30 cellular contexts compared by ENCODE assay signal in the genomic region with DNA sequence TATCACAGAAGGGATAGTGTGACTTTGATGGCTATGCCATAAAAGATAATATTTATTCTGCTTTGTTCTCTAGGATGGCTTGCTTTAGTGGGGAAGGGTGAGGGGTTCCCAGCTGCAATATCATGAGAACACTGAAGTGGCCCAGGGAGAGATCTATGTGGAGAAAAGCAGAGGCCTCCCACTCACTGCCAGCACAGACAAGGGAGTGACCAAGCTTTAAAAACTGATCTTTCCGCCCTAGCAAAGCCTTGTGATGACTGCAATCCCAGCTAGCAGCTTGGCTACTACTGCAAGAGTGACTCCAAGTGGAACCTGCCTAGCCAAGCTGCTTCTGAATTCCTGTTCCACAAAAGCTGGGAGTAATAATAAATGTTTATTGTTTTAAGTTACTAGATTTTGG.
"Had no signal": no experiment of that assay in that cellular context is flagged by ENCODE, and none has a peak within 500 bp of the region (broad histone marks: within the 10 kb centered on the region; RNA-seq: fewer than 3 reads in every experiment).

No MANE protein-coding gene starts in this region.

- H3K4me2 ChIP-seq: neural progenitor cell, smooth muscle cell had no signal

- H3K36me3 ChIP-seq: neural progenitor cell, ovary, spleen, suprapubic skin, tibial artery, transverse colon, upper lobe of right lung, uterus had no signal

- H3K9me3 Mint-ChIP-seq: naive thymus-derived CD8-positive, alpha-beta T cell; natural killer cell treated with Interleukin-12 subunit alpha and Interleukin-12 subunit beta and Interleukin-15 and Interleukin-18, amount 100 ng/mL, for 72 hours; neural progenitor cell; stimulated activated memory B cell treated with anti-CD40 and anti-IgM and Interleukin-4, amounts not matched to agents 10 μg/mL and 1 μg/mL and 100 μg/mL, for 72 hours; stimulated activated naive CD8-positive, alpha-beta T cell treated with anti-CD3 and anti-CD28 coated beads, Interleukin-15, amount 100 ng/mL, for 72 hours; type B pancreatic cell had no signal

- H2AFZ ChIP-seq: neural progenitor cell, parathyroid adenoma had no signal

- H3K36me3 Mint-ChIP-seq: naive thymus-derived CD8-positive, alpha-beta T cell; natural killer cell treated with Interleukin-12 subunit alpha and Interleukin-12 subunit beta and Interleukin-15 and Interleukin-18, amount 100 ng/mL, for 72 hours; neural progenitor cell; stimulated activated memory B cell treated with anti-CD40 and anti-IgM and Interleukin-4, amounts not matched to agents 10 μg/mL and 1 μg/mL and 100 μg/mL, for 72 hours; type B pancreatic cell had no signal

- H3K9me3 ChIP-seq: psoas muscle, spleen, suprapubic skin, testis, tibial artery, transverse colon, upper lobe of right lung, uterus had no signal

- H3K4me1 Mint-ChIP-seq: naive thymus-derived CD8-positive, alpha-beta T cell; neural progenitor cell; stimulated activated naive CD8-positive, alpha-beta T cell treated with anti-CD3 and anti-CD28 coated beads, Interleukin-15, amount 100 ng/mL, for 72 hours had no signal

- H3K27me3 ChIP-seq: neural progenitor cell, ovary, spleen, suprapubic skin, testis, transverse colon, upper lobe of right lung, uterus had no signal

- H3K27me3 Mint-ChIP-seq: progenitor cell of endocrine pancreas; stimulated activated memory B cell treated with anti-CD40 and anti-IgM and Interleukin-4, amounts not matched to agents 10 μg/mL and 1 μg/mL and 100 μg/mL, for 72 hours had no signal

- H3K4me3 ChIP-seq: neural progenitor cell, ovary, psoas muscle, skin epidermis, smooth muscle cell, spleen, suprapubic skin, testis, tibial artery, transverse colon, upper lobe of right lung, uterus had no signal

- H3K79me2 ChIP-seq: parathyroid adenoma had no signal

- H3K9ac ChIP-seq: neural progenitor cell, parathyroid adenoma had no signal

- H3K27ac Mint-ChIP-seq: naive thymus-derived CD8-positive, alpha-beta T cell; natural killer cell treated with Interleukin-12 subunit alpha and Interleukin-12 subunit beta and Interleukin-15 and Interleukin-18, amount 100 ng/mL, for 72 hours; neural progenitor cell; progenitor cell of endocrine pancreas; stimulated activated memory B cell treated with anti-CD40 and anti-IgM and Interleukin-4, amounts not matched to agents 10 μg/mL and 1 μg/mL and 100 μg/mL, for 72 hours; stimulated activated naive CD8-positive, alpha-beta T cell treated with anti-CD3 and anti-CD28 coated beads, Interleukin-15, amount 100 ng/mL, for 72 hours; type B pancreatic cell had no signal

- DNase-seq: naive thymus-derived CD8-positive, alpha-beta T cell; occipital lobe; ovary; posterior cingulate gyrus; psoas muscle; right cardiac atrium; spleen; stimulated activated CD4-positive, alpha-beta T cell treated with anti-CD3 and anti-CD28 coated beads, Interleukin-12 subunit alpha, Interleukin-12 subunit beta, amount 100 ng/mL, for 4 hours; stimulated activated CD4-positive, alpha-beta T cell treated with anti-CD3 and anti-CD28 coated beads, Interleukin-1b, Interleukin-23, amount 100 ng/mL, for 48 hours; stimulated activated CD4-positive, alpha-beta T cell treated with anti-CD3 and anti-CD28 coated beads, Interleukin-4, amount 100 ng/mL, for 1 hour; stimulated activated CD4-positive, alpha-beta T cell treated with anti-CD3 and anti-CD28 coated beads, Interleukin-4, amount 100 ng/mL, for 4 hours; stimulated activated CD8-positive, alpha-beta memory T cell treated with anti-CD3 and anti-CD28 coated beads, Interleukin-4, amount 100 ng/mL, for 48 hours; stimulated activated naive CD4-positive, alpha-beta T cell; stimulated activated naive CD8-positive, alpha-beta T cell treated with anti-CD3 and anti-CD28 coated beads, Interleukin-15, amount 100 ng/mL, for 72 hours; stimulated activated naive CD8-positive, alpha-beta T cell treated with anti-CD3 and anti-CD28 coated beads, Interleukin-15, Interleukin-2, amounts not matched to agents 100 U/mL and 50 U/mL, for 24 hours; substantia nigra; testis; tibial artery; transverse colon; upper lobe of right lung; uterus had no signal

- H3K4me3 Mint-ChIP-seq: naive thymus-derived CD8-positive, alpha-beta T cell; natural killer cell treated with Interleukin-12 subunit alpha and Interleukin-12 subunit beta and Interleukin-15 and Interleukin-18, amount 100 ng/mL, for 72 hours; neural progenitor cell; stimulated activated memory B cell treated with anti-CD40 and anti-IgM and Interleukin-4, amounts not matched to agents 10 μg/mL and 1 μg/mL and 100 μg/mL, for 72 hours; stimulated activated naive CD8-positive, alpha-beta T cell treated with anti-CD3 and anti-CD28 coated beads, Interleukin-15, amount 100 ng/mL, for 72 hours; type B pancreatic cell had no signal

- H3K27ac ChIP-seq: neural progenitor cell, ovary, parathyroid adenoma, psoas muscle, skin epidermis, spleen, suprapubic skin, testis, tibial artery, transverse colon, upper lobe of right lung, uterus had no signal

- H3K4me1 ChIP-seq: neural progenitor cell, parathyroid adenoma, suprapubic skin, testis, tibial artery, transverse colon, upper lobe of right lung, uterus had no signal
